ENCODE assay signal across 13 cellular contexts in genomic region chr4:182560358-182560757, GRCh38.
A peak's percentile ranks its signal among the peaks of the same experiment; 100 is the strongest.
DNase-seq lines count a peak whose midpoint lies in the region; ATAC-seq and TF ChIP-seq lines count a peak whose summit lies in the region.
"Had no signal": no experiment of that assay in that cellular context is flagged by ENCODE, and none has a peak within 500 bp of the region (broad histone marks: within the 10 kb centered on the region; RNA-seq: fewer than 3 reads in every experiment).

No MANE protein-coding gene starts in this region.

- intact Hi-C loops in activated CD4-positive, alpha-beta T cell treated with anti-CD3 and anti-CD28 coated beads, Interleukin-2, amount 10 ng/mL, durations not matched to agents 24 days and 14 days (cut with micrococcal nuclease), result no loop called here

- TF ChIP-seq CTCF in AG04449 (IDR thresholded peaks at IDR 0.05; ENCODE audit: insufficient read depth, low read length, missing control alignments), result peak; percentile 8

- no peak for ATAC-seq in HG03196 (IDR thresholded peaks at IDR 0.05; ENCODE audit: unreplicated experiment)
- no peak for ATAC-seq in GM18867 (IDR thresholded peaks at IDR 0.05; ENCODE audit: unreplicated experiment)
- ATAC-seq: naive thymus-derived CD8-positive, alpha-beta T cell; T-cell had no signal

- H3K36me3 ChIP-seq in HAP-1 (replicated peaks), result no peaks in the 10 kb centered on the region
- no peaks in the 10 kb centered on the region for H3K36me3 ChIP-seq in iPS DF 6.9 (ENCODE audit: control insufficient read depth, insufficient read depth, low read length)
- H3K36me3 ChIP-seq: thoracic aorta had no signal

- H3K4me3 ChIP-seq in AG04449 (ENCODE audit: low read depth, low read length) (no peak overlapping the region), HAP-1 (no peak overlapping the region), iPS DF 6.9 (ENCODE audit: low read length) (no peak overlapping the region)
- H3K4me3 ChIP-seq: thoracic aorta had no signal

- CTCF ChIA-PET in AG04449 (lab: Yijun Ruan, JAX), result no interaction called here

- DNase-seq in AG04449 (ENCODE audit: low read depth, low spot score) (no peak), HAP-1 (ENCODE audit: low spot score in 2 of 2) (peak; percentile 40 to 64), SW 1271 (lab: John Stamatoyannopoulos, UW) (peak; percentile 6 to 24), iPS DF 6.9 (ENCODE audit: low read depth, low spot score) (peak; percentile 89), amniotic stem cell (lab: John Stamatoyannopoulos, UW) (no peak)
- no peak for DNase-seq in activated CD4-positive, alpha-beta T cell treated with anti-CD3 and anti-CD28 coated beads, Interleukin-2, amount 10 ng/mL, durations not matched to agents 24 days and 14 days
- DNase-seq: CD4-positive, alpha-beta T cell; naive thymus-derived CD8-positive, alpha-beta T cell; NCI-H1105 treated with DMSO at 0.1 percent for 48 hours; T-cell had no signal

- H3K4me1 ChIP-seq in HAP-1, result peaks cover 36% of the 10 kb centered on the region
- H3K4me1 ChIP-seq in iPS DF 6.9 (ENCODE audit: control insufficient read depth, insufficient read depth, low read length), result peaks cover 3% of the 10 kb centered on the region; the same call in 1 of the 2 replicates

- WGBS in iPS DF 6.9 (ENCODE audit: insufficient coverage, insufficient read length), result no CpG with 5 or more reads among the region's 4 CpGs

- no peak overlapping the region for H3K4me3 Mint-ChIP-seq in activated CD4-positive, alpha-beta T cell treated with anti-CD3 and anti-CD28 coated beads, Interleukin-2, amount 10 ng/mL, durations not matched to agents 24 days and 14 days
- H3K4me3 Mint-ChIP-seq: CD4-positive, alpha-beta T cell; naive thymus-derived CD8-positive, alpha-beta T cell; T-cell had no signal

- no peaks in the 10 kb centered on the region for H3K36me3 Mint-ChIP-seq in activated CD4-positive, alpha-beta T cell treated with anti-CD3 and anti-CD28 coated beads, Interleukin-2, amount 10 ng/mL, durations not matched to agents 24 days and 14 days (ENCODE audit: low read depth)
- H3K36me3 Mint-ChIP-seq: naive thymus-derived CD8-positive, alpha-beta T cell; T-cell had no signal

- no peak overlapping the region for H3K27ac ChIP-seq in iPS DF 6.9 (ENCODE audit: low read length)
- H3K27ac ChIP-seq: thoracic aorta had no signal

- no peaks in the 10 kb centered on the region for H3K27me3 Mint-ChIP-seq in activated CD4-positive, alpha-beta T cell treated with anti-CD3 and anti-CD28 coated beads, Interleukin-2, amount 10 ng/mL, durations not matched to agents 24 days and 14 days

- POLR2A ChIA-PET in AG04449 (lab: Yijun Ruan, JAX), result interaction anchor here (0.6 kb wide), 1 partner anchor 884 kb away, joined by 3 read pairs; no protein-coding TSS in a partner anchor

- H3K9me3 ChIP-seq in HAP-1 (no peaks in the 10 kb centered on the region), iPS DF 6.9 (ENCODE audit: control insufficient read depth, insufficient read depth, low read length) (no peaks in the 10 kb centered on the region)
- H3K9me3 ChIP-seq: thoracic aorta had no signal

- H3K9me3 Mint-ChIP-seq in activated CD4-positive, alpha-beta T cell treated with anti-CD3 and anti-CD28 coated beads, Interleukin-2, amount 10 ng/mL, durations not matched to agents 24 days and 14 days, result no peaks in the 10 kb centered on the region
- H3K9me3 Mint-ChIP-seq: CD4-positive, alpha-beta T cell; naive thymus-derived CD8-positive, alpha-beta T cell; T-cell had no signal

- H3K27me3 ChIP-seq in HAP-1 (ENCODE audit: low read depth) (no peaks in the 10 kb centered on the region), iPS DF 6.9 (ENCODE audit: control insufficient read depth, insufficient read depth, low read length) (no peaks in the 10 kb centered on the region)

- in situ Hi-C loops in HAP-1 (cut with MboI; ENCODE audit: low sequenced_read_pairs), result no loop called here

- H3K27ac Mint-ChIP-seq in activated CD4-positive, alpha-beta T cell treated with anti-CD3 and anti-CD28 coated beads, Interleukin-2, amount 10 ng/mL, durations not matched to agents 24 days and 14 days, result no peak overlapping the region
- H3K27ac Mint-ChIP-seq: CD4-positive, alpha-beta T cell; naive thymus-derived CD8-positive, alpha-beta T cell; T-cell had no signal

- H3K4me1 Mint-ChIP-seq in activated CD4-positive, alpha-beta T cell treated with anti-CD3 and anti-CD28 coated beads, Interleukin-2, amount 10 ng/mL, durations not matched to agents 24 days and 14 days, result no peaks in the 10 kb centered on the region
- H3K4me1 Mint-ChIP-seq: naive thymus-derived CD8-positive, alpha-beta T cell; T-cell had no signal

Comparison
In these comparisons a context has a peak if more than half of its experiments do, and no peak if none do; other contexts are left out.
1. DNase-seq: peak in HAP-1 (2 of 2), SW 1271 (2 of 2) and iPS DF 6.9 (single experiment); none in AG04449 (single experiment), activated CD4-positive, alpha-beta T cell treated with anti-CD3 and anti-CD28 coated beads, Interleukin-2, amount 10 ng/mL, durations not matched to agents 24 days and 14 days (single experiment) and amniotic stem cell (single experiment).